Comparison of ENCODE assay signal across 23 cellular contexts in genomic region chr10:63383141-63383540, GRCh38.
"Had no signal": no experiment of that assay in that cellular context is flagged by ENCODE, and none has a peak within 500 bp of the region (broad histone marks: within the 10 kb centered on the region; RNA-seq: fewer than 3 reads in every experiment).

No MANE protein-coding gene starts in this region.

- H3K36me3 Mint-ChIP-seq: natural killer cell treated with Interleukin-12 subunit alpha and Interleukin-12 subunit beta and Interleukin-15 and Interleukin-18, amount 100 ng/mL, for 72 hours had no signal

- H3K4me1 ChIP-seq: neural progenitor cell, pancreas had no signal

- DNase-seq: cerebellar nuclear complex; effector memory CD8-positive, alpha-beta T cell; esophagus squamous epithelium; heart left ventricle; hippocampal formation; islet precursor cell; left lung; mesenchymal stem cell; midbrain; nucleus accumbens; pancreas; right cardiac atrium; small intestine; stimulated activated CD4-positive, alpha-beta T cell treated with anti-CD3 and anti-CD28 coated beads, Interleukin-12 subunit alpha, Interleukin-12 subunit beta, amount 100 ng/mL, for 4 hours; stimulated activated CD4-positive, alpha-beta T cell treated with anti-CD3 and anti-CD28 coated beads, Interleukin-2, amount 100 ng/mL, for 48 hours; stimulated activated naive CD4-positive, alpha-beta T cell treated with Interleukin-2 at 50 U/mL for 16 hours; trophoblast cell had no signal

- H3K4me3 ChIP-seq: esophagus squamous epithelium, heart left ventricle, left lung, lung, neural progenitor cell, pancreas had no signal

- H3K27me3 ChIP-seq: esophagus squamous epithelium, heart left ventricle, left lung, neural progenitor cell, pancreas had no signal

- H3K36me3 ChIP-seq: esophagus squamous epithelium, neural progenitor cell, pancreas had no signal

- H3K9me3 Mint-ChIP-seq: dendritic cell treated with granulocyte-macrophage colony-stimulating factor and Interleukin-4, amounts not matched to agents 40 ng/mL and 50 ng/mL, for 4 days; effector memory CD8-positive, alpha-beta T cell; natural killer cell treated with Interleukin-12 subunit alpha and Interleukin-12 subunit beta and Interleukin-15 and Interleukin-18, amount 100 ng/mL, for 72 hours had no signal

- H3K27me3 Mint-ChIP-seq: effector memory CD8-positive, alpha-beta T cell; progenitor cell of endocrine pancreas had no signal

- H3K27ac ChIP-seq: epithelial cell of prostate, esophagus squamous epithelium, heart left ventricle, left lung, neural progenitor cell, pancreas had no signal

- H3K9me3 ChIP-seq: esophagus squamous epithelium, left lung, pancreas had no signal

- H3K4me3 Mint-ChIP-seq: dendritic cell treated with granulocyte-macrophage colony-stimulating factor and Interleukin-4, amounts not matched to agents 40 ng/mL and 50 ng/mL, for 4 days; effector memory CD8-positive, alpha-beta T cell; natural killer cell treated with Interleukin-12 subunit alpha and Interleukin-12 subunit beta and Interleukin-15 and Interleukin-18, amount 100 ng/mL, for 72 hours; neural progenitor cell had no signal

- H3K4me1 Mint-ChIP-seq: neural progenitor cell had no signal

- H3K27ac Mint-ChIP-seq: dendritic cell treated with granulocyte-macrophage colony-stimulating factor and Interleukin-4, amounts not matched to agents 40 ng/mL and 50 ng/mL, for 4 days; effector memory CD8-positive, alpha-beta T cell; natural killer cell treated with Interleukin-12 subunit alpha and Interleukin-12 subunit beta and Interleukin-15 and Interleukin-18, amount 100 ng/mL, for 72 hours; neural progenitor cell; progenitor cell of endocrine pancreas had no signal

- ATAC-seq: effector memory CD8-positive, alpha-beta T cell; heart left ventricle; left lung; natural killer cell treated with Interleukin-12 subunit alpha and Interleukin-12 subunit beta and Interleukin-15 and Interleukin-18, amount 100 ng/mL, for 72 hours; pancreas; right cardiac atrium had no signal
